In the genomic region with DNA sequence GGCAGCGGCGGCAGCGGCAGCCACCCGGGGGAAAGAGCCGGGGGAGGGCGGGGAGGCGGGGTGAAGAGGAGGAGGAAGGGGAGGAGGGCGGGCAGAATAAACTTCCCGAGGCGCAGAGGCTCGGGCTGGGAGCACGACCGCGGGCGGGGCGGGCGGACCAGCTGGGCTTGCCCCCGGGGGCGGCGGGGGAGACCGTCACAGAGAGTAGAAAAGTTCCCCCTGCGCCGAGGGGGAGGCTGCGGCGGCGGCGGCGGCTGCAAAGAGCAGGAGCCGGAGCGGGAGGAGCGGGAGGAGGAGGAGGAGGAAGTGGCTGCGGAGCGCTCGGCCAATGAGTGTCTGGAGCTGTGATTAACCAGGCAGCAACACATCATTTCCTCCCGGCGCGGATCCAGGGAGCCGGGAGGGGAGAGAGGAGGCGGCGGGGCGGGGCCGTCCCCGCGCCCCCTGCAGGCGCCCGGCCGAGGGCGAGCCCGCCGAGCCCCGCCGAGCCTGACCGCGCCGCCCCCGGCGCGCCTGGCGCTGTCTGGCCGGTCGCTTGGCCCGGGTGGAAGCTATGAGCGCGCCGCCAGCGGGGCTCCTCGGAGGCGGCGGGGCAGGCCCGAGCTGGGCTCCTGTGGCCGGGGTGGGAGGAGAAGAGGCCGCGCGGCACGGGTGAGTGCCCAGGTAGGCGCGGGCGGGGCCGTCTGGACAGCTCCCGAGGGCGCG, we compare ENCODE assay signal across 8 cellular contexts. TPM values are rescaled to one million over a fixed set of nuclear protein-coding genes. Genes with fewer than 3 reads are reported as not detected.
DNase-seq lines count a peak whose midpoint lies in the region; ATAC-seq and TF ChIP-seq lines count a peak whose summit lies in the region.

A gene (minus strand): TSS at position 265 of the 705 bp plus-strand sequence. CDS start 76,837 bp downstream, outside the sequence.

- H4K20me1 ChIP-seq in SU-DHL-6 (ENCODE audit: low read depth, low read length) (no peaks in the 10 kb centered on the region), osteoblast (ENCODE audit: insufficient read depth, low read length) (peaks cover 29% of the 10 kb centered on the region)

- H3K27me3 ChIP-seq in SU-DHL-6 (ENCODE audit: low read length) (no peaks in the 10 kb centered on the region), osteoblast (ENCODE audit: insufficient read depth, low read length) (no peaks in the 10 kb centered on the region), testis (no peaks in the 10 kb centered on the region)

- peak within 1 kb of the TSS; percentile 58 for H3K9ac ChIP-seq in SU-DHL-6 (ENCODE audit: low read length)

- peak; percentile 11 for TF ChIP-seq CTCF in NB4 (IDR thresholded peaks at IDR 0.05; ENCODE audit: low read depth, low read length)
- no peak for TF ChIP-seq CTCF in SU-DHL-6 (IDR thresholded peaks at IDR 0.05; ENCODE audit: insufficient read depth, low read length, poor library complexity, severe bottlenecking)
- TF ChIP-seq CTCF in osteoblast (IDR thresholded peaks at IDR 0.05; ENCODE audit: extremely low read depth, low read depth, low read length): no peak
- peak in 1 of 3 experiments; percentile 57 for TF ChIP-seq CTCF in testis (IDR thresholded peaks at IDR 0.05)

- H3K36me3 ChIP-seq in SU-DHL-6 (ENCODE audit: low read length) (no peaks in the 10 kb centered on the region), osteoblast (ENCODE audit: insufficient read depth, low read length) (no peaks in the 10 kb centered on the region), testis (ENCODE audit: low read depth, missing control alignments) (no peaks in the 10 kb centered on the region)

- H3K9me3 ChIP-seq in SU-DHL-6 (ENCODE audit: insufficient read depth, low read length): no peaks in the 10 kb centered on the region
- no peaks in the 10 kb centered on the region for H3K9me3 ChIP-seq in osteoblast (ENCODE audit: low read depth, low read length)
- H3K9me3 ChIP-seq in testis: no peaks in the 10 kb centered on the region

- peak; percentile 78 for ATAC-seq in HG02588 (IDR thresholded peaks at IDR 0.05; ENCODE audit: unreplicated experiment)
- peak; percentile 84 for ATAC-seq in activated naive CD8-positive, alpha-beta T cell treated with anti-CD3 and anti-CD28 coated beads, Interleukin-2, amount 10 ng/mL, durations not matched to agents 7 days and 5 days (ENCODE audit: low read depth)

- peak within 1 kb of the TSS; percentile 72 for H3K4me3 ChIP-seq in GM08714 (ENCODE audit: low read length)
- no peak within 1 kb of the TSS for H3K4me3 ChIP-seq in NB4 (ENCODE audit: low read depth, low read length)
- H3K4me3 ChIP-seq in SU-DHL-6 (ENCODE audit: insufficient read depth, low read length, poor library complexity, severe bottlenecking): peak within 1 kb of the TSS; percentile 86
- H3K4me3 ChIP-seq in osteoblast (ENCODE audit: insufficient read depth, low read length): peak within 1 kb of the TSS; percentile 79
- H3K4me3 ChIP-seq in testis: peak within 1 kb of the TSS; percentile 74 to 89

- H2AFZ ChIP-seq in SU-DHL-6 (ENCODE audit: low read depth, low read length, severe bottlenecking) (peak within 1 kb of the TSS; percentile 93), osteoblast (ENCODE audit: low read length) (peak within 1 kb of the TSS; percentile 95)

- no peaks in the 10 kb centered on the region for H3K9me3 Mint-ChIP-seq in activated naive CD8-positive, alpha-beta T cell treated with anti-CD3 and anti-CD28 coated beads, Interleukin-2, amount 10 ng/mL, durations not matched to agents 7 days and 5 days

- H3K9me2 ChIP-seq in SU-DHL-6 (replicated peaks; ENCODE audit: insufficient read depth, low read length): no peaks in the 10 kb centered on the region

- no peaks in the 10 kb centered on the region for H3K27me3 Mint-ChIP-seq in activated naive CD8-positive, alpha-beta T cell treated with anti-CD3 and anti-CD28 coated beads, Interleukin-2, amount 10 ng/mL, durations not matched to agents 7 days and 5 days

- peaks cover 8% of the 10 kb centered on the region; the same call in 1 of the 2 replicates for H3F3A ChIP-seq in SU-DHL-6 (ENCODE audit: insufficient read depth)

- H3K4me1 Mint-ChIP-seq in activated naive CD8-positive, alpha-beta T cell treated with anti-CD3 and anti-CD28 coated beads, Interleukin-2, amount 10 ng/mL, durations not matched to agents 7 days and 5 days: peaks cover 39% of the 10 kb centered on the region

- peak within 1 kb of the TSS; percentile 91 for H3K27ac Mint-ChIP-seq in activated naive CD8-positive, alpha-beta T cell treated with anti-CD3 and anti-CD28 coated beads, Interleukin-2, amount 10 ng/mL, durations not matched to agents 7 days and 5 days

- peak within 1 kb of the TSS; percentile 94 for H3K4me3 Mint-ChIP-seq in activated naive CD8-positive, alpha-beta T cell treated with anti-CD3 and anti-CD28 coated beads, Interleukin-2, amount 10 ng/mL, durations not matched to agents 7 days and 5 days

- H3K4me1 ChIP-seq in osteoblast (ENCODE audit: insufficient read depth, low read length) (peaks cover 12% of the 10 kb centered on the region), testis (peaks cover 6% of the 10 kb centered on the region)

- 1% methylated on average over 23 to 56 of the region's 82 CpGs for WGBS in testis, 2 donors

- TF ChIP-seq POLR2A in NB4 (IDR thresholded peaks at IDR 0.05; ENCODE audit: extremely low read depth, insufficient read length) (no peak), testis (IDR thresholded peaks at IDR 0.05) (no peak)

- H3K36me3 Mint-ChIP-seq in activated naive CD8-positive, alpha-beta T cell treated with anti-CD3 and anti-CD28 coated beads, Interleukin-2, amount 10 ng/mL, durations not matched to agents 7 days and 5 days: peaks cover 6% of the 10 kb centered on the region

- DNase-seq in NB4 (ENCODE audit: low read depth): peak; percentile 91
- DNase-seq in activated naive CD8-positive, alpha-beta T cell treated with anti-CD3 and anti-CD28 coated beads, Interleukin-2, amount 10 ng/mL, durations not matched to agents 7 days and 5 days: peak; percentile 85
- DNase-seq in head of caudate nucleus: peak; percentile 88 to 98 (median 95)
- DNase-seq in osteoblast (ENCODE audit: insufficient read length, low spot score, missing footprints): peak; percentile 98
- DNase-seq in testis: peak; percentile 98

- H3K4me2 ChIP-seq in SU-DHL-6 (ENCODE audit: low read depth, low read length, poor library complexity, severe bottlenecking) (peak within 1 kb of the TSS; percentile 72), osteoblast (ENCODE audit: insufficient read depth, low read length) (peak within 1 kb of the TSS; percentile 92)

- H3K79me2 ChIP-seq in SU-DHL-6 (ENCODE audit: insufficient read depth, low read length) (no peaks in the 10 kb centered on the region), osteoblast (ENCODE audit: insufficient read depth, low read length) (peaks cover 36% of the 10 kb centered on the region)

- intact Hi-C loops in head of caudate nucleus (cut with DNase I): no loop called here
- intact Hi-C loops in testis (cut with DNase I; ENCODE audit: low total_unique reads): no loop called here

- POLR2A ChIA-PET in activated naive CD8-positive, alpha-beta T cell treated with anti-CD3 and anti-CD28 coated beads, Interleukin-2, amount 10 ng/mL, durations not matched to agents 7 days and 5 days (lab: Charles Lee): interaction anchor here (0.5 to 4.2 kb wide), 6 partner anchors 11 to 248 kb away, joined by 3 to 89 read pairs (median 4); a partner anchor contains a TSS

- H3K27ac ChIP-seq in SU-DHL-6 (ENCODE audit: low read depth, low read length) (no peak within 1 kb of the TSS), osteoblast (ENCODE audit: low read depth, low read length) (peak within 1 kb of the TSS; percentile 84), testis (peak within 1 kb of the TSS; percentile 92 to 94)

RNA-seq across cellular contexts. Expression of the gene that starts here (rescaled TPM):
- total RNA-seq in activated naive CD8-positive, alpha-beta T cell treated with anti-CD3 and anti-CD28 coated beads, Interleukin-2, amount 10 ng/mL, durations not matched to agents 7 days and 5 days: 10 to 100 TPM; 13.4 to 16.1 TPM
- total RNA-seq in osteoblast (52.5 and 53.9 TPM in 2 replicates), testis (10 to 100 TPM; 10.3 to 14.9 TPM)
- 15.3 TPM for polyA plus RNA-seq in testis (ENCODE audit: insufficient read depth, low read depth, low replicate concordance)
